ENCODE assay signal across 9 cellular contexts in genomic region chr5:135834639-135835529, GRCh38. TPM values are rescaled to one million over a fixed set of nuclear protein-coding genes. Genes with fewer than 3 reads are reported as not detected.
A peak's percentile ranks its signal among the peaks of the same experiment; 100 is the strongest.
DNase-seq lines count a peak whose midpoint lies in the region; ATAC-seq, FAIRE-seq and TF ChIP-seq lines count a peak whose summit lies in the region.
"Had no signal": no experiment of that assay in that cellular context is flagged by ENCODE, and none has a peak within 500 bp of the region (broad histone marks: within the 10 kb centered on the region; RNA-seq: fewer than 3 reads in every experiment).

Gene SLC25A48, plus strand, starts transcription at chr5:135834663. Its CDS starts 185 bp downstream, at chr5:135834848.

- peak within 1 kb of the TSS in 4 of 11 experiments; percentile 13 to 46 (median 39); a peak in 5 of 22 replicates for H3K9ac ChIP-seq in BLaER1 treated with 17β-estradiol and CSF1 and Interleukin-3, amounts not matched to agents 10 nM and 100 nM
- H3K9ac ChIP-seq in iPS-15b (ENCODE audit: low read depth, low read length) = no peak within 1 kb of the TSS

- TF ChIP-seq POLR2A in uterus (IDR thresholded peaks at IDR 0.05) = no peak

- TF ChIP-seq CTCF in uterus (IDR thresholded peaks at IDR 0.05) = peak in 1 of 4 experiments; percentile 18

- 1 to 5% (median 2%) methylated on average over 65 to 68 of the region's 68 CpGs for WGBS in small intestine, 3 donors

- H3K36me3 ChIP-seq in BLaER1 treated with 17β-estradiol and CSF1 and Interleukin-3, amounts not matched to agents 10 nM and 100 nM = no peaks in the 10 kb centered on the region
- H3K36me3 ChIP-seq in iPS-15b (ENCODE audit: control insufficient read depth, insufficient read depth, low read length) (no peaks in the 10 kb centered on the region), small intestine (ENCODE audit: control insufficient read depth in 2 of 2, insufficient read depth in 2 of 2, low read length in 2 of 2) (no peaks in the 10 kb centered on the region), uterus (no peaks in the 10 kb centered on the region)

- DNase-seq in NCI-H1930 (lab: John Stamatoyannopoulos, UW) = peak; percentile 44 to 48
- DNase-seq in amygdala (lab: John Stamatoyannopoulos, UW) = peak in 31 of 56 donors; percentile 9 to 70 (median 40)
- DNase-seq in small intestine = peak; percentile 90
- no peak for DNase-seq in uterus

- intact Hi-C loops in uterus (cut with DNase I; ENCODE audit: low total_unique reads) = no loop called here

- H3K4me2 ChIP-seq in BLaER1 treated with 17β-estradiol and CSF1 and Interleukin-3, amounts not matched to agents 10 nM and 100 nM = peak within 1 kb of the TSS; percentile 84 to 99 (median 91)

- peaks cover 19 to 34% (median 26%) of the 10 kb centered on the region in 11 experiments for H3K9me3 ChIP-seq in BLaER1 treated with 17β-estradiol and CSF1 and Interleukin-3, amounts not matched to agents 10 nM and 100 nM (replicated peaks in 1 of 11)
- H3K9me3 ChIP-seq in iPS-15b (ENCODE audit: control insufficient read depth, insufficient read depth, low read length) (no peaks in the 10 kb centered on the region), small intestine (ENCODE audit: control insufficient read depth, low read depth) (no peaks in the 10 kb centered on the region), uterus (no peaks in the 10 kb centered on the region)

- FAIRE-seq in small intestine (lab: Jason Lieb, UNC) = no peak

- H3K27ac ChIP-seq in BLaER1 treated with 17β-estradiol and CSF1 and Interleukin-3, amounts not matched to agents 10 nM and 100 nM = no peak within 1 kb of the TSS
- H3K27ac ChIP-seq in small intestine (ENCODE audit: low read depth in 1 of 2, low read length in 1 of 2) = peak within 1 kb of the TSS; percentile 42 to 54
- no peak within 1 kb of the TSS for H3K27ac ChIP-seq in uterus

- H3K27me3 ChIP-seq in BLaER1 treated with 17β-estradiol and CSF1 and Interleukin-3, amounts not matched to agents 10 nM and 100 nM = peaks cover 20 to 42% (median 26%) of the 10 kb centered on the region in 11 experiments
- H3K27me3 ChIP-seq in iPS-15b (ENCODE audit: control insufficient read depth, insufficient read depth, low read length) (peaks cover 65% of the 10 kb centered on the region), small intestine (ENCODE audit: control insufficient read depth in 2 of 2, insufficient read depth in 2 of 2, low read length in 2 of 2) (peaks cover 0 to 3% of the 10 kb centered on the region in 2 donors), uterus (no peaks in the 10 kb centered on the region)

- peaks cover 0 to 8% (median 0%) of the 10 kb centered on the region in 11 experiments; a peak in 4 of 22 replicates for H4K20me1 ChIP-seq in BLaER1 treated with 17β-estradiol and CSF1 and Interleukin-3, amounts not matched to agents 10 nM and 100 nM

- H3K4me3 ChIP-seq in BLaER1 treated with 17β-estradiol and CSF1 and Interleukin-3, amounts not matched to agents 10 nM and 100 nM = peak within 1 kb of the TSS; percentile 49 to 69 (median 58)
- H3K4me3 ChIP-seq in iPS-15b (ENCODE audit: low read depth, low read length) = peak within 1 kb of the TSS; percentile 59
- peak within 1 kb of the TSS in 1 of 2 donors; percentile 56 for H3K4me3 ChIP-seq in small intestine (ENCODE audit: low read depth in 1 of 2, low read length in 2 of 2)
- no peak within 1 kb of the TSS for H3K4me3 ChIP-seq in uterus
- H3K4me3 ChIP-seq: K562 had no signal

- ATAC-seq in GM19395 (IDR thresholded peaks at IDR 0.05; ENCODE audit: unreplicated experiment) (peak; percentile 88), HG03442 (IDR thresholded peaks at IDR 0.05; ENCODE audit: unreplicated experiment) (no peak)

- peaks cover 0 to 11% (median 2%) of the 10 kb centered on the region in 10 experiments; a peak in 5 of 20 replicates for H3K4me1 ChIP-seq in BLaER1 treated with 17β-estradiol and CSF1 and Interleukin-3, amounts not matched to agents 10 nM and 100 nM
- H3K4me1 ChIP-seq in iPS-15b (ENCODE audit: control insufficient read depth, insufficient read depth, low read length) (no peaks in the 10 kb centered on the region), small intestine (ENCODE audit: control insufficient read depth in 2 of 2, insufficient read depth in 1 of 2, low read depth in 1 of 2, low read length in 1 of 2) (no peaks in the 10 kb centered on the region), uterus (no peaks in the 10 kb centered on the region)

RNA-seq across cellular contexts. Expression of gene SLC25A48, which starts in this region (rescaled TPM):
- polyA plus RNA-seq in small intestine = 1 to 10 TPM in 2 of 3 donors, under 1 TPM in 1; 0.73 to 3.2 (median 2.2) TPM
- total RNA-seq in uterus = under 1 TPM in 1 of 4 donors, not detected in 3; 0.14 TPM

Comparison
In these comparisons a context has a peak if more than half of its experiments do, and no peak if none do; other contexts are left out.
1. H3K27ac ChIP-seq: peak in small intestine (2 of 2); none in BLaER1 treated with 17β-estradiol and CSF1 and Interleukin-3, amounts not matched to agents 10 nM and 100 nM (0 of 11) and uterus (0 of 2).
2. H3K4me3 ChIP-seq: peak in BLaER1 treated with 17β-estradiol and CSF1 and Interleukin-3, amounts not matched to agents 10 nM and 100 nM (10 of 10) and iPS-15b (single experiment); none in uterus (0 of 2).
3. DNase-seq: peak in NCI-H1930 (2 of 2), amygdala (31 of 56) and small intestine (single experiment); none in uterus (0 of 2).